Comparison of ENCODE assay signal across 36 cellular contexts in the genomic region with DNA sequence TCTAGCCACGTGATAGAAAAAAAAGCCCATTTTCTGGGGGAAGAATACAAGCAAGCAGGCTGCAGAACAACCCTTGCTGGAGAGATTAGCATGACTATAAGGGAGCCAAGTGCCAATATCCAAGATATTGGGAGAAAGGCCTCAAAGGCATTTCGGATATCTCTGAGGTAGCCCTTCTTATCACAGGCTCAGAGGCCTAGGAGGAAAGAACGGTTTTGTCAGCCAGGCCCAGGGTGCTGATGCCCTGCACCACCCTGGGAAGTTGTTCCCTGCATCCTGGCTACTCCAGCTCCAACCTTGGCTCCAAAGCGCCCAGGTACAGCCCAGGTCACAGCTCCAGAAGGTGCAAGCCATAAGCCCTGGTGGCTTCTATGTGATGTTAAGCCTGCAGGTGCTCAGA.
DNase-seq lines count a peak whose midpoint lies in the region; ATAC-seq, FAIRE-seq and TF ChIP-seq lines count a peak whose summit lies in the region.
"Had no signal": no experiment of that assay in that cellular context is flagged by ENCODE, and none has a peak within 500 bp of the region (broad histone marks: within the 10 kb centered on the region; RNA-seq: fewer than 3 reads in every experiment).

No MANE protein-coding gene starts in this region.

- H3K27me3 Mint-ChIP-seq in osteocyte (ENCODE audit: unreplicated experiment) = peaks cover 28% of the 10 kb centered on the region
- no peaks in the 10 kb centered on the region for H3K27me3 Mint-ChIP-seq in activated naive CD8-positive, alpha-beta T cell treated with anti-CD3 and anti-CD28 coated beads for 36 hours
- H3K27me3 Mint-ChIP-seq: CD4-positive, alpha-beta T cell; CD4-positive, CD25-positive, alpha-beta regulatory T cell had no signal

- H3K4me2 ChIP-seq in A549 (no peak overlapping the region), K562 (ENCODE audit: insufficient read depth, low read length) (no peak overlapping the region)
- H3K4me2 ChIP-seq: BLaER1; BLaER1 treated with 17β-estradiol and CSF1 and Interleukin-3, amounts not matched to agents 10 nM and 100 nM had no signal

- no peaks in the 10 kb centered on the region for H3K4me1 ChIP-seq in A549
- no peaks in the 10 kb centered on the region for H3K4me1 ChIP-seq in HEK293 (ENCODE audit: control insufficient read depth, insufficient read depth, low read length)
- H3K4me1 ChIP-seq in K562 (replicated peaks in 1 of 2; ENCODE audit: control insufficient read depth in 2 of 2, insufficient read depth in 2 of 2, low read length in 2 of 2) = no peaks in the 10 kb centered on the region
- H3K4me1 ChIP-seq: BE2C; BLaER1; BLaER1 treated with 17β-estradiol and CSF1 and Interleukin-3, amounts not matched to agents 10 nM and 100 nM; Caco-2 had no signal

- H3K9ac ChIP-seq in K562 (ENCODE audit: insufficient read depth in 1 of 2, low read depth in 2 of 2, low read length in 2 of 2) = no peak overlapping the region
- H3K9ac ChIP-seq: BLaER1; BLaER1 treated with 17β-estradiol and CSF1 and Interleukin-3, amounts not matched to agents 10 nM and 100 nM had no signal

- TF ChIP-seq EP300 in A549 (IDR thresholded peaks at IDR 0.05) (no peak), K562 (IDR thresholded peaks at IDR 0.05; ENCODE audit: low read length) (no peak)

- no TSS peak for BruUV-seq in K562 (replicated peaks; lab: Mats Ljungman, UMichigan)

- H2AFZ ChIP-seq in K562 (ENCODE audit: low read depth, low read length) = no peak overlapping the region

- CTCF ChIA-PET in A549 (lab: Yijun Ruan, JAX) = interaction anchor here (3.7 kb wide), 1 partner anchor 8 kb away, joined by 24 read pairs; no protein-coding TSS in a partner anchor
- CTCF ChIA-PET in HEK293 (lab: Yijun Ruan, JAX) = interaction anchor here (0.5 to 4.8 kb wide), 2 partner anchors 9 to 61 kb away, joined by 3 to 24 read pairs; no protein-coding TSS in a partner anchor
- CTCF ChIA-PET in K562 (lab: Yijun Ruan, JAX; ENCODE audit: low intra/inter-chr PET ratio) = no interaction called here

- H3K4me3 Mint-ChIP-seq in osteocyte (ENCODE audit: unreplicated experiment) = no peak overlapping the region
- no peak overlapping the region for H3K4me3 Mint-ChIP-seq in activated naive CD8-positive, alpha-beta T cell treated with anti-CD3 and anti-CD28 coated beads for 36 hours
- H3K4me3 Mint-ChIP-seq: B cell; CD14-positive monocyte; CD4-positive, alpha-beta memory T cell; CD4-positive, alpha-beta T cell; CD8-positive, alpha-beta T cell had no signal

- H4K20me1 ChIP-seq in K562 (replicated peaks; ENCODE audit: control insufficient read depth, insufficient read depth, low read length) = no peaks in the 10 kb centered on the region
- H4K20me1 ChIP-seq: BLaER1; BLaER1 treated with 17β-estradiol and CSF1 and Interleukin-3, amounts not matched to agents 10 nM and 100 nM had no signal

- ATAC-seq in A549 (no peak), K562 (no peak), left colon (no peak), HG03108 (IDR thresholded peaks at IDR 0.05; ENCODE audit: unreplicated experiment) (no peak)
- ATAC-seq: CD8-positive, alpha-beta T cell had no signal

- H3K79me2 ChIP-seq in K562 (ENCODE audit: control insufficient read depth, insufficient read depth, low read length) = no peaks in the 10 kb centered on the region

- FAIRE-seq in A549 (lab: Jason Lieb, UNC) = no peak
- no peak for FAIRE-seq in K562 (lab: Jason Lieb, UNC)
- FAIRE-seq: A204.1, D721Med had no signal

- POLR2A ChIA-PET in A549 (lab: Yijun Ruan, JAX) = no interaction called here
- POLR2A ChIA-PET in HEK293 (lab: Yijun Ruan, JAX) = no interaction called here
- POLR2A ChIA-PET in K562 (lab: Yijun Ruan, JAX) = interaction anchor here (0.5 kb wide), 1 partner anchor 41 kb away, joined by 3 read pairs; no protein-coding TSS in a partner anchor

- no peaks in the 10 kb centered on the region for H3K27me3 ChIP-seq in K562 (ENCODE audit: control insufficient read depth in 2 of 2, insufficient read depth in 2 of 2, low read length in 2 of 2)
- H3K27me3 ChIP-seq: BE2C; BLaER1; BLaER1 treated with 17β-estradiol and CSF1 and Interleukin-3, amounts not matched to agents 10 nM and 100 nM had no signal

- in situ Hi-C loops in K562 (cut with MboI) = no loop called here

- H3K9me3 ChIP-seq in A549 (peaks cover 31% of the 10 kb centered on the region), HEK293 (ENCODE audit: control insufficient read depth, insufficient read depth, low read depth, low read length) (no peaks in the 10 kb centered on the region), K562 (replicated peaks; ENCODE audit: control insufficient read depth, insufficient read depth, low read depth, low read length) (no peaks in the 10 kb centered on the region)
- H3K9me3 ChIP-seq: BE2C, Caco-2 had no signal

- no peaks in the 10 kb centered on the region for H3K36me3 Mint-ChIP-seq in osteocyte (ENCODE audit: unreplicated experiment)
- H3K36me3 Mint-ChIP-seq in activated naive CD8-positive, alpha-beta T cell treated with anti-CD3 and anti-CD28 coated beads for 36 hours = peaks cover 2% of the 10 kb centered on the region
- H3K36me3 Mint-ChIP-seq: CD14-positive monocyte; CD8-positive, alpha-beta T cell had no signal

- DNase-seq in A549 (ENCODE audit: low read depth in 1 of 2, low spot score in 1 of 2) = no peak
- no peak for DNase-seq in K562 (ENCODE audit: extremely low read depth in 1 of 4, low spot score in 3 of 4)
- peak; percentile 49 for DNase-seq in osteocyte (ENCODE audit: extremely low spot score, unreplicated experiment)
- no peak for DNase-seq in activated naive CD8-positive, alpha-beta T cell treated with anti-CD3 and anti-CD28 coated beads for 36 hours
- no peak for DNase-seq in H4 (ENCODE audit: low spot score)
- no peak for DNase-seq in left colon
- DNase-seq: 8988T; ACHN; AML-193; BE2C; C1 segment of cervical spinal cord; Caco-2; Calu3; CD4-positive, alpha-beta memory T cell; CD4-positive, alpha-beta T cell; CD4-positive, CD25-positive, alpha-beta regulatory T cell; CD8-positive, alpha-beta memory T cell; CD8-positive, alpha-beta T cell; COR-L47; DMS 273 treated with DMSO at 0.1 percent for 48 hours; DMS153; DMS53; DMS79; DMS79 treated with DMSO at 0.1 percent for 48 hours; DND-41; EL had no signal

- WGBS in A549 (ENCODE audit: missing lambda C conversion rate) = 20% methylated on average over 4 of the region's 4 CpGs
- WGBS in K562 (ENCODE audit: insufficient coverage, low coverage, missing lambda C conversion rate) = 2% methylated on average over 4 of the region's 4 CpGs

- H3K4me1 Mint-ChIP-seq in osteocyte (ENCODE audit: unreplicated experiment) = no peaks in the 10 kb centered on the region
- no peaks in the 10 kb centered on the region for H3K4me1 Mint-ChIP-seq in activated naive CD8-positive, alpha-beta T cell treated with anti-CD3 and anti-CD28 coated beads for 36 hours
- H3K4me1 Mint-ChIP-seq: B cell; CD14-positive monocyte; CD4-positive, alpha-beta memory T cell; CD4-positive, CD25-positive, alpha-beta regulatory T cell; CD8-positive, alpha-beta memory T cell had no signal

- H3K27ac Mint-ChIP-seq in osteocyte (ENCODE audit: unreplicated experiment) = no peak overlapping the region
- H3K27ac Mint-ChIP-seq in activated naive CD8-positive, alpha-beta T cell treated with anti-CD3 and anti-CD28 coated beads for 36 hours = no peak overlapping the region
- H3K27ac Mint-ChIP-seq: B cell; CD14-positive monocyte; CD4-positive, alpha-beta memory T cell; CD4-positive, alpha-beta T cell; CD4-positive, CD25-positive, alpha-beta regulatory T cell; CD8-positive, alpha-beta memory T cell; CD8-positive, alpha-beta T cell had no signal

- H3K27ac ChIP-seq in A549 (no peak overlapping the region), HEK293 (ENCODE audit: extremely low read depth, low read depth, low read length) (no peak overlapping the region), K562 (ENCODE audit: extremely low read depth, low read depth, low read length) (no peak overlapping the region)
- H3K27ac ChIP-seq: 22Rv1; BLaER1; BLaER1 treated with 17β-estradiol and CSF1 and Interleukin-3, amounts not matched to agents 10 nM and 100 nM; C4-2B had no signal

- TF ChIP-seq CTCF in A549 (IDR thresholded peaks at IDR 0.05) = no peak
- no peak for TF ChIP-seq CTCF in HEK293 (tag by site-specific recombination; IDR thresholded peaks at IDR 0.05)
- TF ChIP-seq CTCF in K562 (IDR thresholded peaks at IDR 0.05 in 2 of 3, conservative IDR thresholded peaks at IDR 0.05 in 1 of 3; ENCODE audit: insufficient read depth in 2 of 3, low read depth in 1 of 3, low read length in 3 of 3) = no peak
- no peak for TF ChIP-seq CTCF in osteocyte (IDR thresholded peaks at IDR 0.05)

- intact Hi-C loops in K562 (cut with micrococcal nuclease) = no loop called here
- intact Hi-C loops in left colon (cut with DNase I, micrococcal nuclease) = no loop called here

- H3K4me3 ChIP-seq in A549 (no peak overlapping the region), HEK293 (ENCODE audit: low read depth, low read length) (no peak overlapping the region), K562 (no peak overlapping the region)
- H3K4me3 ChIP-seq: BLaER1; BLaER1 treated with 17β-estradiol and CSF1 and Interleukin-3, amounts not matched to agents 10 nM and 100 nM had no signal

- TF ChIP-seq POLR2A in A549 (IDR thresholded peaks at IDR 0.05; ENCODE audit: low read length) (no peak), K562 (conservative IDR thresholded peaks at IDR 0.05) (no peak)

- no peaks in the 10 kb centered on the region for H3K9me1 ChIP-seq in K562 (ENCODE audit: control insufficient read depth, insufficient read depth, low read length)

- peaks cover 19% of the 10 kb centered on the region for H3K9me3 Mint-ChIP-seq in osteocyte (ENCODE audit: unreplicated experiment)
- peaks cover 20% of the 10 kb centered on the region for H3K9me3 Mint-ChIP-seq in activated naive CD8-positive, alpha-beta T cell treated with anti-CD3 and anti-CD28 coated beads for 36 hours

- TF ChIP-seq RAD21 in A549 (conservative IDR thresholded peaks at IDR 0.05 in 1 of 2, IDR thresholded peaks at IDR 0.05 in 1 of 2) (no peak), K562 (CRISPR knock-in tag; conservative IDR thresholded peaks at IDR 0.05 in 1 of 2, IDR thresholded peaks at IDR 0.05 in 1 of 2) (no peak)

- no peaks in the 10 kb centered on the region for H3K36me3 ChIP-seq in HEK293 (ENCODE audit: control insufficient read depth in 2 of 2, insufficient read depth in 1 of 2, low read length in 2 of 2)
- H3K36me3 ChIP-seq in K562 (ENCODE audit: control insufficient read depth, insufficient read depth, low read length) = no peaks in the 10 kb centered on the region
- H3K36me3 ChIP-seq: BE2C, BLaER1 had no signal

TF ChIP-seq in A549, 52 proteins besides CTCF, POLR2A, EP300 and RAD21:
- TF ChIP-seq NPAS2 (CRISPR knock-in tag; IDR thresholded peaks at IDR 0.05; ENCODE audit: borderline replicate concordance) (no peak), ZFP36 (IDR thresholded peaks at IDR 0.05; ENCODE audit: borderline replicate concordance, partially characterized antibody) (peak; percentile 93)
TF ChIP-seq in A549: peak in this region for 1.

TF ChIP-seq in HEK293, 187 proteins besides CTCF, POLR2A, EP300 and RAD21 (continues in another document):
- TF ChIP-seq ZNF777 (tag by site-specific recombination; IDR thresholded peaks at IDR 0.05; ENCODE audit: borderline replicate concordance) = no peak

TF ChIP-seq in K562, 482 proteins besides CTCF, POLR2A, EP300 and RAD21:
- peak; percentile 70 for TF ChIP-seq ZFP36 (IDR thresholded peaks at IDR 0.05; ENCODE audit: low read depth, low read length, partially characterized antibody)
- no peak for TF ChIP-seq ZNF347 (CRISPR knock-in tag; IDR thresholded peaks at IDR 0.05; ENCODE audit: low read depth)
TF ChIP-seq in K562: peak in this region for 1.
